Comparison of ENCODE assay signal across 9 cellular contexts in genomic region chr1:39672551-39672947, GRCh38. TPM values are rescaled to one million over a fixed set of nuclear protein-coding genes. Genes with fewer than 3 reads are reported as not detected.
DNase-seq lines count a peak whose midpoint lies in the region; ATAC-seq, FAIRE-seq and TF ChIP-seq lines count a peak whose summit lies in the region.
"Had no signal": no experiment of that assay in that cellular context is flagged by ENCODE, and none has a peak within 500 bp of the region (broad histone marks: within the 10 kb centered on the region; RNA-seq: fewer than 3 reads in every experiment).

No MANE protein-coding gene starts in this region.

- FAIRE-seq in GM19239 (lab: Jason Lieb, UNC) = no peak

- H3K36me3 ChIP-seq in BJ (ENCODE audit: control insufficient read depth, insufficient read depth, low read length) = no peaks in the 10 kb centered on the region
- no peaks in the 10 kb centered on the region for H3K36me3 ChIP-seq in iPS-18a (ENCODE audit: control insufficient read depth, low read depth, low read length)
- H3K36me3 ChIP-seq in tibial artery = no peaks in the 10 kb centered on the region
- no peaks in the 10 kb centered on the region for H3K36me3 ChIP-seq in prostate gland

- H3K4me1 ChIP-seq in iPS-18a (ENCODE audit: control insufficient read depth, low read depth, low read length) (no peaks in the 10 kb centered on the region), tibial artery (peaks cover 0 to 21% (median 16%) of the 10 kb centered on the region in 4 donors), prostate gland (replicated peaks) (peaks cover 4% of the 10 kb centered on the region)

- peak; percentile 49 for TF ChIP-seq CTCF in BJ (IDR thresholded peaks at IDR 0.05; ENCODE audit: insufficient read depth, low read depth, low read length)
- TF ChIP-seq CTCF in tibial artery (IDR thresholded peaks at IDR 0.05) = peak; percentile 21 to 33
- no peak for TF ChIP-seq CTCF in prostate gland (IDR thresholded peaks at IDR 0.05)

- H3K9me3 ChIP-seq in iPS-18a (ENCODE audit: control insufficient read depth, low read depth, low read length) (no peaks in the 10 kb centered on the region), tibial artery (no peaks in the 10 kb centered on the region), prostate gland (no peaks in the 10 kb centered on the region)

- H3K9ac ChIP-seq in iPS-18a (ENCODE audit: low read length) = no peak overlapping the region

- POLR2A ChIA-PET in BJ (lab: Charles Lee) = interaction anchor here (0.5 kb wide), 1 partner anchor 66 kb away, joined by 7 read pairs; the partner anchor contains the start of gene PPIE

- peaks cover 7% of the 10 kb centered on the region for H3K4me1 Mint-ChIP-seq in activated naive CD4-positive, alpha-beta T cell treated with anti-CD3 and anti-CD28 coated beads, Interleukin-2, amount 50 U/mL, for 24 hours
- H3K4me1 Mint-ChIP-seq: central memory CD8-positive, alpha-beta T cell had no signal

- CTCF ChIA-PET in BJ (lab: Yijun Ruan, JAX) = interaction anchor here (1.2 to 10.0 kb wide), 8 partner anchors 9 to 66 kb away, joined by 3 to 137 read pairs (median 7); no protein-coding TSS in a partner anchor

- no peak for ATAC-seq in HG03469 (IDR thresholded peaks at IDR 0.05; ENCODE audit: unreplicated experiment)

- H3K27ac ChIP-seq in iPS-18a (ENCODE audit: low read length) (no peak overlapping the region), tibial artery (peak overlapping the region in 1 of 2 donors; percentile 9), prostate gland (no peak overlapping the region)

- intact Hi-C loops in tibial artery (cut with DNase I; ENCODE audit: low total_unique reads) (no loop called here), prostate gland (cut with DNase I) (no loop called here)

- 29% methylated on average over 12 of the region's 12 CpGs for WGBS in prostate gland

- H3K27me3 ChIP-seq in BJ (ENCODE audit: control insufficient read depth, insufficient read depth, low read length) = peaks cover 46% of the 10 kb centered on the region
- H3K27me3 ChIP-seq in iPS-18a (ENCODE audit: control insufficient read depth, insufficient read depth, low read length) = peaks cover 96% of the 10 kb centered on the region
- H3K27me3 ChIP-seq in tibial artery = no peaks in the 10 kb centered on the region
- H3K27me3 ChIP-seq in prostate gland (replicated peaks; ENCODE audit: insufficient read depth) = no peaks in the 10 kb centered on the region

- H3K4me3 Mint-ChIP-seq in activated naive CD4-positive, alpha-beta T cell treated with anti-CD3 and anti-CD28 coated beads, Interleukin-2, amount 50 U/mL, for 24 hours = peak overlapping the region; percentile 74
- H3K4me3 Mint-ChIP-seq: central memory CD8-positive, alpha-beta T cell had no signal

- H3K27ac Mint-ChIP-seq in activated naive CD4-positive, alpha-beta T cell treated with anti-CD3 and anti-CD28 coated beads, Interleukin-2, amount 50 U/mL, for 24 hours = no peak overlapping the region

- no peaks in the 10 kb centered on the region for H3K36me3 Mint-ChIP-seq in activated naive CD4-positive, alpha-beta T cell treated with anti-CD3 and anti-CD28 coated beads, Interleukin-2, amount 50 U/mL, for 24 hours

- TF ChIP-seq POLR2A in prostate gland (IDR thresholded peaks at IDR 0.05) = no peak

- H3K4me3 ChIP-seq in BJ (ENCODE audit: low read depth, low read length) (no peak overlapping the region), iPS-18a (ENCODE audit: low read length) (peak overlapping the region; percentile 58), tibial artery (peak overlapping the region; percentile 52 to 63), prostate gland (peak overlapping the region in 1 of 2 donors; percentile 39)

- peaks cover 8% of the 10 kb centered on the region for H3K27me3 Mint-ChIP-seq in activated naive CD4-positive, alpha-beta T cell treated with anti-CD3 and anti-CD28 coated beads, Interleukin-2, amount 50 U/mL, for 24 hours

- H3K9me3 Mint-ChIP-seq in activated naive CD4-positive, alpha-beta T cell treated with anti-CD3 and anti-CD28 coated beads, Interleukin-2, amount 50 U/mL, for 24 hours = no peaks in the 10 kb centered on the region
- H3K9me3 Mint-ChIP-seq: central memory CD8-positive, alpha-beta T cell had no signal

- no peak for DNase-seq in BJ (ENCODE audit: low read depth)
- peak; percentile 47 for DNase-seq in HuH-7.5 (ENCODE audit: low spot score)
- DNase-seq in tibial artery = no peak
- no peak for DNase-seq in prostate gland (ENCODE audit: low spot score)
- no peak for DNase-seq in GM19239 (ENCODE audit: insufficient read length, low spot score)

RNA-seq across cellular contexts. Expression of gene NT5C1A, which starts 0.6 kb away (rescaled TPM):
- not detected in 2 replicates for polyA plus RNA-seq in BJ (2011; rRNA removed)
- not detected in 2 replicates for polyA minus RNA-seq in BJ (2011; rRNA and poly(A)+ RNA removed)
- under 1 TPM in 1 of 2 donors, not detected in 1; 0.91 TPM for total RNA-seq in prostate gland

RNA-seq across cellular contexts. Expression of gene HPCAL4, which starts 18.7 kb away (rescaled TPM):
- polyA plus RNA-seq in BJ (2011; rRNA removed) = not detected in 2 replicates
- polyA minus RNA-seq in BJ (2011; rRNA and poly(A)+ RNA removed) = not detected in 2 replicates
- 1 to 10 TPM in 1 of 2 donors, not detected in 1; 4.9 TPM for total RNA-seq in prostate gland

RNA-seq across cellular contexts. Expression of gene HEYL, which starts 33.1 kb away (rescaled TPM):
- polyA plus RNA-seq in BJ (2011; rRNA removed) = 0.16 and 0.50 TPM in 2 replicates
- polyA minus RNA-seq in BJ (2011; rRNA and poly(A)+ RNA removed) = 0.19 and 0.26 TPM in 2 replicates
- total RNA-seq in prostate gland = 10 to 100 TPM in 1 of 2 donors, 1 to 10 TPM in 1; 2.6 to 51.9 TPM

Comparison
In these comparisons a context has a peak if more than half of its experiments do, and no peak if none do; other contexts are left out.
1. CTCF ChIP-seq: peak in BJ (single experiment) and tibial artery (2 of 2); none in prostate gland (0 of 4).